ENCODE assay signal across 8 cellular contexts in genomic region chr13:27830010-27830409, GRCh38. TPM values are rescaled to one million over a fixed set of nuclear protein-coding genes. Genes with fewer than 3 reads are reported as not detected.
DNase-seq lines count a peak whose midpoint lies in the region; TF ChIP-seq lines count a peak whose summit lies in the region.

No MANE protein-coding gene starts in this region.

- H3K9me3 ChIP-seq in HEK293 (ENCODE audit: control insufficient read depth, insufficient read depth, low read depth, low read length) (no peaks in the 10 kb centered on the region), OCI-LY1 (ENCODE audit: low read length) (no peaks in the 10 kb centered on the region), ovary (no peaks in the 10 kb centered on the region), transverse colon (no peaks in the 10 kb centered on the region)

- no peak overlapping the region for H2AFZ ChIP-seq in OCI-LY1 (ENCODE audit: low read length)

- H3K9me2 ChIP-seq in OCI-LY1 (ENCODE audit: low read depth, low read length), result no peaks in the 10 kb centered on the region

- no peak for TF ChIP-seq POLR2A in ovary (IDR thresholded peaks at IDR 0.05)
- TF ChIP-seq POLR2A in transverse colon (IDR thresholded peaks at IDR 0.05), result no peak

- TF ChIP-seq CTCF in HEK293 (tag by site-specific recombination; IDR thresholded peaks at IDR 0.05) (peak; percentile 81), OCI-LY1 (IDR thresholded peaks at IDR 0.05; ENCODE audit: low read length) (peak; percentile 80), fibroblast of pulmonary artery (IDR thresholded peaks at IDR 0.05; ENCODE audit: low read length, missing control alignments) (peak; percentile 65), ovary (IDR thresholded peaks at IDR 0.05) (peak; percentile 43 to 66 (median 50)), transverse colon (IDR thresholded peaks at IDR 0.05) (peak; percentile 80 to 97 (median 96))

- no peaks in the 10 kb centered on the region for H3K4me1 ChIP-seq in HEK293 (ENCODE audit: control insufficient read depth, insufficient read depth, low read length)
- no peaks in the 10 kb centered on the region for H3K4me1 ChIP-seq in OCI-LY1 (ENCODE audit: insufficient read depth, low read length, severe bottlenecking)
- no peaks in the 10 kb centered on the region for H3K4me1 ChIP-seq in ovary (ENCODE audit: insufficient read depth)
- H3K4me1 ChIP-seq in transverse colon, result peaks cover 0 to 19% (median 12%) of the 10 kb centered on the region in 4 donors

- CTCF ChIA-PET in HEK293 (lab: Yijun Ruan, JAX), result interaction anchor here (0.5 to 8.9 kb wide), 14 partner anchors 9 to 468 kb away, joined by 3 to 206 read pairs (median 4); partner anchors contain the start of genes PDX1 and URAD

- intact Hi-C loops in ovary (cut with DNase I), result no loop called here
- intact Hi-C loops in transverse colon (cut with DNase I; ENCODE audit: low total_unique reads), result loop anchor here (5.0 kb wide), 1 partner anchor 152 kb away; no protein-coding TSS in a partner anchor

- POLR2A ChIA-PET in HEK293 (lab: Yijun Ruan, JAX), result interaction anchor here (0.8 to 1.2 kb wide), 2 partner anchors 91 to 123 kb away, joined by 3 read pairs; no protein-coding TSS in a partner anchor

- H3K4me2 ChIP-seq in OCI-LY1 (ENCODE audit: low read length), result no peak overlapping the region; the same call in 1 of the 2 replicates

- DNase-seq in DMS53 (lab: John Stamatoyannopoulos, UW) (peak; percentile 78), fibroblast of pulmonary artery (ENCODE audit: low read depth) (peak; percentile 30), ovary (peak; percentile 19 to 62 (median 40)), transverse colon (peak; percentile 71), NCI-H2107 treated with DMSO at 0.1 percent for 48 hours (lab: John Stamatoyannopoulos, UW; ENCODE audit: unreplicated experiment) (no peak)
- peak; percentile 70 to 79 for DNase-seq in activated T-cell treated with anti-CD3 and anti-CD28 coated beads, Interleukin-2, amount 50 U/mL, for 48 hours

- no peaks in the 10 kb centered on the region for H4K20me1 ChIP-seq in OCI-LY1 (ENCODE audit: insufficient read depth, low read length)

- H3K36me3 ChIP-seq in HEK293 (ENCODE audit: control insufficient read depth in 2 of 2, insufficient read depth in 1 of 2, low read length in 2 of 2) (no peaks in the 10 kb centered on the region), OCI-LY1 (ENCODE audit: insufficient read depth, low read length) (no peaks in the 10 kb centered on the region), ovary (no peaks in the 10 kb centered on the region), transverse colon (no peaks in the 10 kb centered on the region)

- H3K4me3 ChIP-seq in HEK293 (ENCODE audit: low read depth, low read length), result no peak overlapping the region
- no peak overlapping the region for H3K4me3 ChIP-seq in OCI-LY1 (ENCODE audit: low read depth, low read length, poor library complexity, severe bottlenecking)
- peak overlapping the region; percentile 28 for H3K4me3 ChIP-seq in fibroblast of pulmonary artery (replicated peaks; ENCODE audit: low read depth, low read length)
- no peak overlapping the region for H3K4me3 ChIP-seq in ovary
- H3K4me3 ChIP-seq in transverse colon, result peak overlapping the region in 1 of 4 donors; percentile 41

- in situ Hi-C loops in transverse colon (cut with MboI; ENCODE audit: low pct_ligation_motif_present in 1 of 4, low pct_unique_long_range_greater_than_20kb in 1 of 4, low sequenced_read_pairs in 3 of 4), result loop anchor here (10.0 to 25.0 kb wide), 2 partner anchors 155 to 843 kb away; partner anchors contain the start of gene URAD (in 3 of the 4)

- H3F3A ChIP-seq in OCI-LY1 (ENCODE audit: insufficient read depth, low read length), result no peaks in the 10 kb centered on the region

- TF ChIP-seq EP300 in ovary (IDR thresholded peaks at IDR 0.05) (no peak), transverse colon (IDR thresholded peaks at IDR 0.05; ENCODE audit: low read depth) (no peak)

- 2% methylated on average over 25 of the region's 25 CpGs for WGBS in ovary, 3 donors
- 0 to 3% methylated on average over 3 to 5 of the region's 25 CpGs for WGBS in transverse colon (ENCODE audit: low coverage in 1 of 2), 2 donors

- no peak overlapping the region for H3K9ac ChIP-seq in OCI-LY1 (ENCODE audit: low read length)

- H3K27ac ChIP-seq in HEK293 (ENCODE audit: extremely low read depth, low read depth, low read length) (no peak overlapping the region), OCI-LY1 (ENCODE audit: low read depth, low read length, poor library complexity, severe bottlenecking) (no peak overlapping the region), ovary (no peak overlapping the region), transverse colon (no peak overlapping the region)

- H3K27me3 ChIP-seq in OCI-LY1 (ENCODE audit: insufficient read depth, low read length), result no peaks in the 10 kb centered on the region
- H3K27me3 ChIP-seq in ovary, result no peaks in the 10 kb centered on the region
- H3K27me3 ChIP-seq in transverse colon, result peaks cover 60% of the 10 kb centered on the region

- H3K79me2 ChIP-seq in OCI-LY1 (ENCODE audit: insufficient read depth, low read length), result no peaks in the 10 kb centered on the region

TF ChIP-seq in HEK293, 187 proteins besides CTCF, POLR2A, EP300 and RAD21 (continues in another document):
- TF ChIP-seq ZNF239 (tag by site-specific recombination; IDR thresholded peaks at IDR 0.05) (no peak), ZNF335 (tag by site-specific recombination; conservative IDR thresholded peaks at IDR 0.05) (0 out of 2 replicates have a peak, but pooled peaks have one; percentile 25), ZBTB17 (tag by site-specific recombination; IDR thresholded peaks at IDR 0.05) (peak; percentile 70), ZNF654 (tag by site-specific recombination; IDR thresholded peaks at IDR 0.05; ENCODE audit: low read depth) (peak; percentile 34; the same call in 1 of the 2 replicates), ZNF747 (tag by site-specific recombination; IDR thresholded peaks at IDR 0.05) (no peak), ZEB2 (tag by site-specific recombination; IDR thresholded peaks at IDR 0.05) (peak; percentile 79), ZSCAN30 (tag by site-specific recombination; IDR thresholded peaks at IDR 0.05) (peak; percentile 85), ZNF449 (tag by site-specific recombination; IDR thresholded peaks at IDR 0.05) (peak; percentile 32; the same call in 1 of the 2 replicates), ZNF433 (tag by site-specific recombination; IDR thresholded peaks at IDR 0.05; ENCODE audit: low read depth) (no peak), ZBTB8A (tag by site-specific recombination; IDR thresholded peaks at IDR 0.05) (peak; percentile 41; the same call in 1 of the 2 replicates), INSM2 (tag by site-specific recombination; IDR thresholded peaks at IDR 0.05) (no peak), ZNF530 (tag by site-specific recombination; IDR thresholded peaks at IDR 0.05; ENCODE audit: low read depth) (no peak)
- TF ChIP-seq, protein P1, sequence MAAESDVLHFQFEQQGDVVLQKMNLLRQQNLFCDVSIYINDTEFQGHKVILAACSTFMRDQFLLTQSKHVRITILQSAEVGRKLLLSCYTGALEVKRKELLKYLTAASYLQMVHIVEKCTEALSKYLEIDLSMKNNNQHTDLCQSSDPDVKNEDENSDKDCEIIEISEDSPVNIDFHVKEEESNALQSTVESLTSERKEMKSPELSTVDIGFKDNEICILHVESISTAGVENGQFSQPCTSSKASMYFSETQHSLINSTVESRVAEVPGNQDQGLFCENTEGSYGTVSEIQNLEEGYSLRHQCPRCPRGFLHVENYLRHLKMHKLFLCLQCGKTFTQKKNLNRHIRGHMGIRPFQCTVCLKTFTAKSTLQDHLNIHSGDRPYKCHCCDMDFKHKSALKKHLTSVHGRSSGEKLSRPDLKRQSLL (tag by site-specific recombination; IDR thresholded peaks at IDR 0.05), result no peak
- TF ChIP-seq, protein P2, sequence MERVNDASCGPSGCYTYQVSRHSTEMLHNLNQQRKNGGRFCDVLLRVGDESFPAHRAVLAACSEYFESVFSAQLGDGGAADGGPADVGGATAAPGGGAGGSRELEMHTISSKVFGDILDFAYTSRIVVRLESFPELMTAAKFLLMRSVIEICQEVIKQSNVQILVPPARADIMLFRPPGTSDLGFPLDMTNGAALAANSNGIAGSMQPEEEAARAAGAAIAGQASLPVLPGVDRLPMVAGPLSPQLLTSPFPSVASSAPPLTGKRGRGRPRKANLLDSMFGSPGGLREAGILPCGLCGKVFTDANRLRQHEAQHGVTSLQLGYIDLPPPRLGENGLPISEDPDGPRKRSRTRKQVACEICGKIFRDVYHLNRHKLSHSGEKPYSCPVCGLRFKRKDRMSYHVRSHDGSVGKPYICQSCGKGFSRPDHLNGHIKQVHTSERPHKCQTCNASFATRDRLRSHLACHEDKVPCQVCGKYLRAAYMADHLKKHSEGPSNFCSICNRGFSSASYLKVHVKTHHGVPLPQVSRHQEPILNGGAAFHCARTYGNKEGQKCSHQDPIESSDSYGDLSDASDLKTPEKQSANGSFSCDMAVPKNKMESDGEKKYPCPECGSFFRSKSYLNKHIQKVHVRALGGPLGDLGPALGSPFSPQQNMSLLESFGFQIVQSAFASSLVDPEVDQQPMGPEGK (tag by site-specific recombination; IDR thresholded peaks at IDR 0.05), result peak; percentile 52; the same call in 1 of the 2 replicates

RNA-seq across cellular contexts. Expression of gene GSX1, which starts 37.7 kb away (rescaled TPM):
- total RNA-seq in ovary (not detected), transverse colon (not detected)
- polyA plus RNA-seq in ovary, result not detected
